In genomic region chr20:44247676-44248419, GRCh38 we compare ENCODE assay signal across 9 cellular contexts. TPM values are rescaled to one million over a fixed set of nuclear protein-coding genes. Genes with fewer than 3 reads are reported as not detected.
DNase-seq lines count a peak whose midpoint lies in the region; ATAC-seq, FAIRE-seq and TF ChIP-seq lines count a peak whose summit lies in the region.
"Had no signal": no experiment of that assay in that cellular context is flagged by ENCODE, and none has a peak within 500 bp of the region (broad histone marks: within the 10 kb centered on the region; RNA-seq: fewer than 3 reads in every experiment).

No MANE protein-coding gene starts in this region.

- H3K4me3 ChIP-seq in GM23338 (peak overlapping the region; percentile 94), H1 (ENCODE audit: extremely low read depth in 1 of 4, insufficient read depth in 2 of 4, low read depth in 3 of 4, low read length in 4 of 4) (peak overlapping the region; percentile 77 to 93 (median 84))

- H2BK120ac ChIP-seq in H1 (replicated peaks; ENCODE audit: low read depth, low read length) = no peak overlapping the region

- H3K27ac ChIP-seq in GM23338 (ENCODE audit: low read depth) (no peak overlapping the region), H1 (ENCODE audit: low read depth, low read length) (no peak overlapping the region)

- no peaks in the 10 kb centered on the region for H3K36me3 Mint-ChIP-seq in GM23338 (ENCODE audit: low read depth)
- H3K36me3 Mint-ChIP-seq in naive thymus-derived CD8-positive, alpha-beta T cell = peaks cover 0 to 11% (median 2%) of the 10 kb centered on the region in 3 donors

- TF ChIP-seq EP300 in H1 (IDR thresholded peaks at IDR 0.05; ENCODE audit: borderline replicate concordance in 1 of 2, low read depth in 2 of 2, low read length in 2 of 2) = peak in 1 of 2 experiments; percentile 18; a peak in 1 of 3 replicates

- H3K18ac ChIP-seq in H1 (ENCODE audit: extremely low read depth, low read length) = peak overlapping the region; percentile 74; the same call in 1 of the 2 replicates

- POLR2A ChIA-PET in H1 (lab: Charles Lee; ENCODE audit: partially characterized antibody) = interaction anchor here (0.8 to 2.2 kb wide), 4 partner anchors 14 to 76 kb away, joined by 3 to 9 read pairs (median 4); partner anchors contain the start of gene OSER1
- POLR2A ChIA-PET in naive thymus-derived CD8-positive, alpha-beta T cell (lab: Charles Lee) = no interaction called here

- peak; percentile 91 for ATAC-seq in GM23338
- ATAC-seq in naive thymus-derived CD8-positive, alpha-beta T cell = peak; percentile 42 to 65

- no peak overlapping the region for H3K27ac Mint-ChIP-seq in GM23338
- no peak overlapping the region for H3K27ac Mint-ChIP-seq in naive thymus-derived CD8-positive, alpha-beta T cell

- peaks cover 7% of the 10 kb centered on the region for H3K27me3 Mint-ChIP-seq in GM23338 (ENCODE audit: insufficient read depth, low read depth, poor library complexity)
- peaks cover 6 to 23% (median 14%) of the 10 kb centered on the region in 5 donors for H3K27me3 Mint-ChIP-seq in naive thymus-derived CD8-positive, alpha-beta T cell

- no peak overlapping the region for H4K8ac ChIP-seq in H1 (ENCODE audit: extremely low read depth, insufficient read depth, low read length)

- H2BK15ac ChIP-seq in H1 (ENCODE audit: low read length) = no peak overlapping the region

- peaks cover 7% of the 10 kb centered on the region; the same call in 2 of the 3 replicates for H3K4me1 Mint-ChIP-seq in GM23338
- H3K4me1 Mint-ChIP-seq in naive thymus-derived CD8-positive, alpha-beta T cell = peaks cover 4 to 17% (median 11%) of the 10 kb centered on the region in 4 donors

- CTCF ChIA-PET in H1 (lab: Charles Lee; ENCODE audit: partially characterized antibody) = interaction anchor here (0.8 to 4.7 kb wide), 21 partner anchors 10 to 222 kb away, joined by 3 to 23 read pairs (median 4); no protein-coding TSS in a partner anchor

- TF ChIP-seq POLR2A in H1 (IDR thresholded peaks at IDR 0.05; ENCODE audit: control extremely low read depth in 1 of 2, low read depth in 2 of 2, low read length in 2 of 2) = no peak

- no peaks in the 10 kb centered on the region for H3K9me3 ChIP-seq in H1 (ENCODE audit: insufficient read depth in 2 of 2, low read depth in 1 of 2, low read length in 1 of 2)

- TF ChIP-seq CTCF in GM23338 (conservative IDR thresholded peaks at IDR 0.05; ENCODE audit: low read depth in 2 of 2) (peak; percentile 76 to 85), H1 (IDR thresholded peaks at IDR 0.05; ENCODE audit: control extremely low read depth in 1 of 3, insufficient read depth in 1 of 3, low read depth in 1 of 3, low read length in 3 of 3) (peak; percentile 85 to 99 (median 97))

- peak; percentile 93 for DNase-seq in GM23338 (ENCODE audit: low spot score)
- peak; percentile 51 for DNase-seq in RPMI7951 (ENCODE audit: low read depth)
- peak; percentile 63 to 96 for DNase-seq in H1 (ENCODE audit: low read depth in 1 of 2, low spot score in 2 of 2)
- peak in 8 of 10 donors; percentile 6 to 38 (median 13) for DNase-seq in naive thymus-derived CD8-positive, alpha-beta T cell
- no peak for DNase-seq in NCI-H146 (lab: John Stamatoyannopoulos, UW)
- no peak for DNase-seq in AML-193 (lab: John Stamatoyannopoulos, UW)
- no peak for DNase-seq in amniotic stem cell (lab: John Stamatoyannopoulos, UW)
- no peak for DNase-seq in activated effector memory CD4-positive, alpha-beta T cell treated with Interleukin-2 at 50 U/mL for 16 hours

- H3K4me1 ChIP-seq in GM23338 (ENCODE audit: insufficient read depth) (peaks cover 5% of the 10 kb centered on the region), H1 (replicated peaks in 1 of 4; ENCODE audit: control insufficient read depth in 3 of 4, insufficient read depth in 4 of 4, low read length in 3 of 4) (peaks cover 0 to 5% (median 0%) of the 10 kb centered on the region in 4 experiments; a peak in 4 of 7 replicates)

- no peak overlapping the region for H4K91ac ChIP-seq in H1 (replicated peaks; ENCODE audit: insufficient read length, low read length)

- H3K4ac ChIP-seq in H1 (replicated peaks; ENCODE audit: insufficient read length, low read depth, low read length) = no peak overlapping the region

- no peaks in the 10 kb centered on the region for H3F3A ChIP-seq in GM23338 (replicated peaks; ENCODE audit: low read depth)

- H4K20me1 ChIP-seq in GM23338 (replicated peaks; ENCODE audit: insufficient read depth) = peaks cover 5% of the 10 kb centered on the region
- peaks cover 0 to 2% of the 10 kb centered on the region in 2 experiments for H4K20me1 ChIP-seq in H1 (replicated peaks in 1 of 2; ENCODE audit: control insufficient read depth in 1 of 2, insufficient read depth in 2 of 2, low read length in 2 of 2)

- H3K36me3 ChIP-seq in GM23338 (ENCODE audit: insufficient read depth) = no peaks in the 10 kb centered on the region
- H3K36me3 ChIP-seq in H1 (ENCODE audit: control insufficient read depth in 2 of 4, insufficient read depth in 4 of 4, low read length in 3 of 4) = no peaks in the 10 kb centered on the region

- peaks cover 11% of the 10 kb centered on the region for H3K23me2 ChIP-seq in H1 (ENCODE audit: low read depth, low read length)

- H2AK5ac ChIP-seq in H1 (ENCODE audit: low read depth, low read length) = no peak overlapping the region

- peaks cover 12% of the 10 kb centered on the region; the same call in 1 of the 2 replicates for H3K27me3 ChIP-seq in GM23338 (ENCODE audit: insufficient read depth)
- no peaks in the 10 kb centered on the region for H3K27me3 ChIP-seq in H1 (replicated peaks in 1 of 4; ENCODE audit: control insufficient read depth in 3 of 4, extremely low read depth in 1 of 4, insufficient read depth in 3 of 4, low read length in 3 of 4)

- H2AFZ ChIP-seq in GM23338 (0 out of 2 replicates have a peak overlapping the region, but pooled peaks have one; percentile 59), H1 (ENCODE audit: low read length) (no peak overlapping the region)

- 3% methylated on average over 16 of the region's 26 CpGs; no CpG with 5 or more reads in 1 of the 2 experiments for WGBS in H1 (ENCODE audit: extremely low coverage in 1 of 2, insufficient coverage in 1 of 2, insufficient read length in 1 of 2, insufficient replicate concordance in 2 of 2, low coverage in 1 of 2, low lambda C conversion rate in 2 of 2, missing lambda C conversion rate in 1 of 2), 2 experiments

- no peak overlapping the region for H3K14ac ChIP-seq in H1 (ENCODE audit: insufficient read length)

- H3K56ac ChIP-seq in H1 (replicated peaks; ENCODE audit: insufficient read length, low read depth, low read length) = no peak overlapping the region

- H3K23ac ChIP-seq in H1 (ENCODE audit: insufficient read length) = no peak overlapping the region

- H3K9ac ChIP-seq in H1 (replicated peaks in 1 of 4; ENCODE audit: extremely low read depth in 1 of 4, low read depth in 3 of 4, low read length in 3 of 4) = no peak overlapping the region; a peak in 1 of 7 replicates

- H3K9me2 ChIP-seq in GM23338 (ENCODE audit: insufficient read depth) = no peaks in the 10 kb centered on the region

- peak overlapping the region; percentile 83 for H3K4me3 Mint-ChIP-seq in GM23338
- peak overlapping the region in 8 of 10 donors; percentile 26 to 81 (median 56) for H3K4me3 Mint-ChIP-seq in naive thymus-derived CD8-positive, alpha-beta T cell

- H3K4me2 ChIP-seq in GM23338 (peak overlapping the region; percentile 97), H1 (ENCODE audit: insufficient read depth in 1 of 2, low read depth in 2 of 2, low read length in 2 of 2) (peak overlapping the region; percentile 78 to 99)

- no peaks in the 10 kb centered on the region for H3K79me1 ChIP-seq in H1 (ENCODE audit: low read depth, low read length)

- FAIRE-seq in H1 (lab: Jason Lieb, UNC) = peak; percentile 76

- TF ChIP-seq RAD21 in H1 (IDR thresholded peaks at IDR 0.05 in 1 of 2, conservative IDR thresholded peaks at IDR 0.05 in 1 of 2; ENCODE audit: low read depth in 2 of 2, low read length in 2 of 2) = peak; percentile 49 to 61

- no peak overlapping the region for H2BK12ac ChIP-seq in H1 (ENCODE audit: low read depth, low read length)

- H3K79me2 ChIP-seq in GM23338 (replicated peaks; ENCODE audit: insufficient read depth) = no peaks in the 10 kb centered on the region
- H3K79me2 ChIP-seq in H1 (ENCODE audit: control insufficient read depth in 1 of 2, insufficient read depth in 2 of 2, low read length in 2 of 2) = no peaks in the 10 kb centered on the region

- H3K9me3 Mint-ChIP-seq in GM23338 = no peaks in the 10 kb centered on the region
- H3K9me3 Mint-ChIP-seq in naive thymus-derived CD8-positive, alpha-beta T cell = peaks cover 0 to 3% (median 0%) of the 10 kb centered on the region in 9 donors

- no peak overlapping the region for H4K5ac ChIP-seq in H1 (ENCODE audit: insufficient read length, low read depth, low read length)

- no peak overlapping the region for H2BK5ac ChIP-seq in H1 (ENCODE audit: low read depth, low read length)

- no peak overlapping the region for H2BK20ac ChIP-seq in H1 (ENCODE audit: low read length)

RNA-seq across cellular contexts. Expression of gene GDAP1L1, which starts 0.7 kb away (rescaled TPM):
- 6.9 and 11.2 TPM in 2 replicates for total RNA-seq in GM23338 (2014; rRNA removed; shearing (Covaris generic))
- polyA plus RNA-seq in GM23338 (2016; fragmentation: Nextera tagmentation; extraction: Ambion mirVana) (4.5 and 5.9 TPM in 2 replicates), H1 (2011; rRNA removed) (63.1 and 73.0 TPM in 2 replicates)
- total RNA-seq in RPMI7951 (2014; rRNA removed; shearing (Covaris generic)) = not detected in 2 replicates
- 8.5 and 9.8 TPM in 2 replicates for total RNA-seq in H1 (2021; fragmentation: NEBNext Ultra II Directional; extraction: Animal tissue kit (Norgen Biotek cat#: 25700))
- polyA plus RNA-seq in H1 (2011; cell fraction: cytosol; rRNA removed) = 35.7 TPM
- 31.2 TPM for polyA plus RNA-seq in H1 (2011; cell fraction: nucleus; rRNA removed)
- 10.6 to 23.5 TPM (median 20.3 TPM) in 4 replicates for polyA plus RNA-seq in H1 (2012, experiment 1 of 2)
- polyA plus RNA-seq in H1 (2012, experiment 2 of 2) = 11.6 TPM
- 5.8 TPM for polyA plus RNA-seq in H1 (2013, experiment 1 of 2)
- polyA plus RNA-seq in H1 (2013, experiment 2 of 2) = 5.9 TPM
- polyA minus RNA-seq in H1 (2011; rRNA and poly(A)+ RNA removed) = 9.1 and 13.0 TPM in 2 replicates
- 8.4 TPM for polyA minus RNA-seq in H1 (2011; cell fraction: cytosol; rRNA and poly(A)+ RNA removed)
- polyA minus RNA-seq in H1 (2011; cell fraction: nucleus; rRNA and poly(A)+ RNA removed) = 8.1 TPM
- not detected for total RNA-seq in naive thymus-derived CD8-positive, alpha-beta T cell
- polyA plus RNA-seq in naive thymus-derived CD8-positive, alpha-beta T cell = not detected
- total RNA-seq: activated CD8-positive, alpha-beta memory T cell treated with anti-CD3 and anti-CD28 coated beads for 36 hours had no signal

RNA-seq across cellular contexts. Expression of gene OSER1, which starts 37.3 kb away (rescaled TPM):
- 31.1 and 32.4 TPM in 2 replicates for total RNA-seq in GM23338 (2014; rRNA removed; shearing (Covaris generic))
- polyA plus RNA-seq in GM23338 (2016; fragmentation: Nextera tagmentation; extraction: Ambion mirVana) = 22.1 and 25.2 TPM in 2 replicates
- 81.6 and 89.0 TPM in 2 replicates for total RNA-seq in RPMI7951 (2014; rRNA removed; shearing (Covaris generic))
- total RNA-seq in H1 (2021; fragmentation: NEBNext Ultra II Directional; extraction: Animal tissue kit (Norgen Biotek cat#: 25700)) = 31.6 and 31.8 TPM in 2 replicates
- polyA plus RNA-seq in H1 (2011; rRNA removed) = 13.9 and 24.5 TPM in 2 replicates
- 24.7 TPM for polyA plus RNA-seq in H1 (2011; cell fraction: cytosol; rRNA removed)
- 18.7 TPM for polyA plus RNA-seq in H1 (2011; cell fraction: nucleus; rRNA removed)
- 25.9 to 30.5 TPM (median 28.5 TPM) in 4 replicates for polyA plus RNA-seq in H1 (2012, experiment 1 of 2)
- polyA plus RNA-seq in H1 (2012, experiment 2 of 2) = 12.5 TPM
- polyA plus RNA-seq in H1 (2013, experiment 1 of 2) = 19.9 TPM
- 18.5 TPM for polyA plus RNA-seq in H1 (2013, experiment 2 of 2)
- polyA minus RNA-seq in H1 (2011; rRNA and poly(A)+ RNA removed) = 45.8 and 49.1 TPM in 2 replicates
- polyA minus RNA-seq in H1 (2011; cell fraction: cytosol; rRNA and poly(A)+ RNA removed) = 18.6 TPM
- polyA minus RNA-seq in H1 (2011; cell fraction: nucleus; rRNA and poly(A)+ RNA removed) = 16.0 TPM
- 10 to 100 TPM; 46.4 to 47.3 TPM for total RNA-seq in naive thymus-derived CD8-positive, alpha-beta T cell
- polyA plus RNA-seq in naive thymus-derived CD8-positive, alpha-beta T cell = 10 to 100 TPM; 27.7 to 38.8 (median 37.7) TPM

Comparison
In these comparisons a context has a peak if more than half of its experiments do, and no peak if none do; other contexts are left out.
1. DNase-seq: peak in GM23338 (single experiment), RPMI7951 (single experiment), H1 (2 of 2) and naive thymus-derived CD8-positive, alpha-beta T cell (8 of 10); none in NCI-H146 (single experiment), AML-193 (0 of 2), amniotic stem cell (single experiment) and activated effector memory CD4-positive, alpha-beta T cell treated with Interleukin-2 at 50 U/mL for 16 hours (single experiment).